1 cellular context compared by ENCODE assay signal in genomic region chr13:23466144-23467002, GRCh38.
TF ChIP-seq lines count a peak whose summit lies in the region.

No MANE protein-coding gene starts in this region.

TF ChIP-seq in HepG2, 621 proteins besides CTCF, POLR2A, EP300 and RAD21 (continued from another document and continues in another):
- TF ChIP-seq, protein P1, sequence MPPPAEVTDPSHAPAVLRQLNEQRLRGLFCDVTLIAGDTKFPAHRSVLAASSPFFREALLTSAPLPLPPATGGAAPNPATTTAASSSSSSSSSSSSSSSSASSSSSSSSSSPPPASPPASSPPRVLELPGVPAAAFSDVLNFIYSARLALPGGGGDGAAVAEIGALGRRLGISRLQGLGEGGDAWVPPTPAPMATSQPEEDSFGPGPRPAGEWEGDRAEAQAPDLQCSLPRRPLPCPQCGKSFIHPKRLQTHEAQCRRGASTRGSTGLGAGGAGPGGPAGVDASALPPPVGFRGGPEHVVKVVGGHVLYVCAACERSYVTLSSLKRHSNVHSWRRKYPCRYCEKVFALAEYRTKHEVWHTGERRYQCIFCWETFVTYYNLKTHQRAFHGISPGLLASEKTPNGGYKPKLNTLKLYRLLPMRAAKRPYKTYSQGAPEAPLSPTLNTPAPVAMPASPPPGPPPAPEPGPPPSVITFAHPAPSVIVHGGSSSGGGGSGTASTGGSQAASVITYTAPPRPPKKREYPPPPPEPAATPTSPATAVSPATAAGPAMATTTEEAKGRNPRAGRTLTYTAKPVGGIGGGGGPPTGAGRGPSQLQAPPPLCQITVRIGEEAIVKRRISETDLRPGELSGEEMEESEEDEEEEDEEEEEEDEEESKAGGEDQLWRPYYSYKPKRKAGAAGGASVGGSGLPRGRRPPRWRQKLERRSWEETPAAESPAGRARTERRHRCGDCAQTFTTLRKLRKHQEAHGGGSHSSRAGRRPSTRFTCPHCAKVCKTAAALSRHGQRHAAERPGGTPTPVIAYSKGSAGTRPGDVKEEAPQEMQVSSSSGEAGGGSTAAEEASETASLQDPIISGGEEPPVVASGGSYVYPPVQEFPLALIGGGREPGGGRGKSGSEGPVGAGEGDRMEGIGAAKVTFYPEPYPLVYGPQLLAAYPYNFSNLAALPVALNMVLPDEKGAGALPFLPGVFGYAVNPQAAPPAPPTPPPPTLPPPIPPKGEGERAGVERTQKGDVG (CRISPR knock-in tag; IDR thresholded peaks at IDR 0.05; ENCODE audit: borderline replicate concordance): no peak
- no peak for TF ChIP-seq ELK4 (CRISPR knock-in tag; IDR thresholded peaks at IDR 0.05; ENCODE audit: borderline replicate concordance)
- TF ChIP-seq, protein P2, sequence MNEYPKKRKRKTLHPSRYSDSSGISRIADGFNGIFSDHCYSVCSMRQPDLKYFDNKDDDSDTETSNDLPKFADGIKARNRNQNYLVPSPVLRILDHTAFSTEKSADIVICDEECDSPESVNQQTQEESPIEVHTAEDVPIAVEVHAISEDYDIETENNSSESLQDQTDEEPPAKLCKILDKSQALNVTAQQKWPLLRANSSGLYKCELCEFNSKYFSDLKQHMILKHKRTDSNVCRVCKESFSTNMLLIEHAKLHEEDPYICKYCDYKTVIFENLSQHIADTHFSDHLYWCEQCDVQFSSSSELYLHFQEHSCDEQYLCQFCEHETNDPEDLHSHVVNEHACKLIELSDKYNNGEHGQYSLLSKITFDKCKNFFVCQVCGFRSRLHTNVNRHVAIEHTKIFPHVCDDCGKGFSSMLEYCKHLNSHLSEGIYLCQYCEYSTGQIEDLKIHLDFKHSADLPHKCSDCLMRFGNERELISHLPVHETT (CRISPR knock-in tag; conservative IDR thresholded peaks at IDR 0.05): no peak
- 0 out of 2 replicates have a peak, but pooled peaks have one; percentile 17 for TF ChIP-seq MAZ (IDR thresholded peaks at IDR 0.05; ENCODE audit: borderline replicate concordance, low read depth, low read length)
- peak; percentile 74 for TF ChIP-seq MAZ (CRISPR knock-in tag; IDR thresholded peaks at IDR 0.05; ENCODE audit: low read depth)
- no peak for TF ChIP-seq ZNF781 (CRISPR knock-in tag; IDR thresholded peaks at IDR 0.05; ENCODE audit: borderline replicate concordance, not compliant biosample characterization)
- no peak for TF ChIP-seq USF2 (IDR thresholded peaks at IDR 0.05; ENCODE audit: low read depth, low read length)
- no peak for TF ChIP-seq USF2 (CRISPR knock-in tag; IDR thresholded peaks at IDR 0.05; ENCODE audit: borderline replicate concordance)
- peak; percentile 68 for TF ChIP-seq PHF21A (CRISPR knock-in tag; IDR thresholded peaks at IDR 0.05)
- TF ChIP-seq, protein P3, sequence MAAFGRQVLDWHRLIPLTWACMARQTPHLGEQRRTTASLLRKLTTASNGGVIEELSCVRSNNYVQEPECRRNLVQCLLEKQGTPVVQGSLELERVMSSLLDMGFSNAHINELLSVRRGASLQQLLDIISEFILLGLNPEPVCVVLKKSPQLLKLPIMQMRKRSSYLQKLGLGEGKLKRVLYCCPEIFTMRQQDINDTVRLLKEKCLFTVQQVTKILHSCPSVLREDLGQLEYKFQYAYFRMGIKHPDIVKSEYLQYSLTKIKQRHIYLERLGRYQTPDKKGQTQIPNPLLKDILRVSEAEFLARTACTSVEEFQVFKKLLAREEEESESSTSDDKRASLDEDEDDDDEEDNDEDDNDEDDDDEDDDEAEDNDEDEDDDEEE (CRISPR knock-in tag; IDR thresholded peaks at IDR 0.05): no peak
- TF ChIP-seq REL (CRISPR knock-in tag; conservative IDR thresholded peaks at IDR 0.05): 0 out of 2 replicates have a peak, but pooled peaks have one; percentile 48
- no peak for TF ChIP-seq ZNF10 (CRISPR knock-in tag; IDR thresholded peaks at IDR 0.05; ENCODE audit: borderline replicate concordance, low read depth)
- no peak; the same call in 1 of the 2 replicates for TF ChIP-seq KDM5B (CRISPR knock-in tag; IDR thresholded peaks at IDR 0.05; ENCODE audit: borderline replicate concordance)
- TF ChIP-seq HIVEP1 (CRISPR knock-in tag; IDR thresholded peaks at IDR 0.05): no peak
- TF ChIP-seq ZBTB2 (CRISPR knock-in tag; IDR thresholded peaks at IDR 0.05; ENCODE audit: low read depth): no peak
- TF ChIP-seq ZNF674 (CRISPR knock-in tag; IDR thresholded peaks at IDR 0.05; ENCODE audit: low read depth): no peak
- TF ChIP-seq, protein P4, sequence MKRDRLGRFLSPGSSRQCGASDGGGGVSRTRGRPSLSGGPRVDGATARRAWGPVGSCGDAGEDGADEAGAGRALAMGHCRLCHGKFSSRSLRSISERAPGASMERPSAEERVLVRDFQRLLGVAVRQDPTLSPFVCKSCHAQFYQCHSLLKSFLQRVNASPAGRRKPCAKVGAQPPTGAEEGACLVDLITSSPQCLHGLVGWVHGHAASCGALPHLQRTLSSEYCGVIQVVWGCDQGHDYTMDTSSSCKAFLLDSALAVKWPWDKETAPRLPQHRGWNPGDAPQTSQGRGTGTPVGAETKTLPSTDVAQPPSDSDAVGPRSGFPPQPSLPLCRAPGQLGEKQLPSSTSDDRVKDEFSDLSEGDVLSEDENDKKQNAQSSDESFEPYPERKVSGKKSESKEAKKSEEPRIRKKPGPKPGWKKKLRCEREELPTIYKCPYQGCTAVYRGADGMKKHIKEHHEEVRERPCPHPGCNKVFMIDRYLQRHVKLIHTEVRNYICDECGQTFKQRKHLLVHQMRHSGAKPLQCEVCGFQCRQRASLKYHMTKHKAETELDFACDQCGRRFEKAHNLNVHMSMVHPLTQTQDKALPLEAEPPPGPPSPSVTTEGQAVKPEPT (CRISPR knock-in tag; IDR thresholded peaks at IDR 0.05; ENCODE audit: low read depth): no peak; the same call in 1 of the 2 replicates
- TF ChIP-seq GTF2F1 (IDR thresholded peaks at IDR 0.05; ENCODE audit: low read length): no peak
- no peak for TF ChIP-seq ZNF232 (CRISPR knock-in tag; IDR thresholded peaks at IDR 0.05; ENCODE audit: borderline replicate concordance)
- peak; percentile 75; the same call in 1 of the 2 replicates for TF ChIP-seq DNMT1 (CRISPR knock-in tag; IDR thresholded peaks at IDR 0.05)
- TF ChIP-seq, protein P5, sequence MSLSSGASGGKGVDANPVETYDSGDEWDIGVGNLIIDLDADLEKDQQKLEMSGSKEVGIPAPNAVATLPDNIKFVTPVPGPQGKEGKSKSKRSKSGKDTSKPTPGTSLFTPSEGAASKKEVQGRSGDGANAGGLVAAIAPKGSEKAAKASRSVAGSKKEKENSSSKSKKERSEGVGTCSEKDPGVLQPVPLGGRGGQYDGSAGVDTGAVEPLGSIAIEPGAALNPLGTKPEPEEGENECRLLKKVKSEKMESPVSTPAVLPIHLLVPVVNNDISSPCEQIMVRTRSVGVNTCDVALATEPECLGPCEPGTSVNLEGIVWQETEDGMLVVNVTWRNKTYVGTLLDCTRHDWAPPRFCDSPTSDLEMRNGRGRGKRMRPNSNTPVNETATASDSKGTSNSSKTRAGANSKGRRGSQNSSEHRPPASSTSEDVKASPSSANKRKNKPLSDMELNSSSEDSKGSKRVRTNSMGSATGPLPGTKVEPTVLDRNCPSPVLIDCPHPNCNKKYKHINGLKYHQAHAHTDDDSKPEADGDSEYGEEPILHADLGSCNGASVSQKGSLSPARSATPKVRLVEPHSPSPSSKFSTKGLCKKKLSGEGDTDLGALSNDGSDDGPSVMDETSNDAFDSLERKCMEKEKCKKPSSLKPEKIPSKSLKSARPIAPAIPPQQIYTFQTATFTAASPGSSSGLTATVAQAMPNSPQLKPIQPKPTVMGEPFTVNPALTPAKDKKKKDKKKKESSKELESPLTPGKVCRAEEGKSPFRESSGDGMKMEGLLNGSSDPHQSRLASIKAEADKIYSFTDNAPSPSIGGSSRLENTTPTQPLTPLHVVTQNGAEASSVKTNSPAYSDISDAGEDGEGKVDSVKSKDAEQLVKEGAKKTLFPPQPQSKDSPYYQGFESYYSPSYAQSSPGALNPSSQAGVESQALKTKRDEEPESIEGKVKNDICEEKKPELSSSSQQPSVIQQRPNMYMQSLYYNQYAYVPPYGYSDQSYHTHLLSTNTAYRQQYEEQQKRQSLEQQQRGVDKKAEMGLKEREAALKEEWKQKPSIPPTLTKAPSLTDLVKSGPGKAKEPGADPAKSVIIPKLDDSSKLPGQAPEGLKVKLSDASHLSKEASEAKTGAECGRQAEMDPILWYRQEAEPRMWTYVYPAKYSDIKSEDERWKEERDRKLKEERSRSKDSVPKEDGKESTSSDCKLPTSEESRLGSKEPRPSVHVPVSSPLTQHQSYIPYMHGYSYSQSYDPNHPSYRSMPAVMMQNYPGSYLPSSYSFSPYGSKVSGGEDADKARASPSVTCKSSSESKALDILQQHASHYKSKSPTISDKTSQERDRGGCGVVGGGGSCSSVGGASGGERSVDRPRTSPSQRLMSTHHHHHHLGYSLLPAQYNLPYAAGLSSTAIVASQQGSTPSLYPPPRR (CRISPR knock-in tag; IDR thresholded peaks at IDR 0.05; ENCODE audit: borderline replicate concordance): no peak
- TF ChIP-seq TBX2 (CRISPR knock-in tag; IDR thresholded peaks at IDR 0.05; ENCODE audit: borderline replicate concordance): peak; percentile 52
- no peak for TF ChIP-seq PRPF4 (IDR thresholded peaks at IDR 0.05; ENCODE audit: low read depth, low read length, poor library complexity, severe bottlenecking)
- 0 out of 2 replicates have a peak, but pooled peaks have one; percentile 29 for TF ChIP-seq GLI4 (CRISPR knock-in tag; IDR thresholded peaks at IDR 0.05; ENCODE audit: borderline replicate concordance)
- TF ChIP-seq, protein P6, sequence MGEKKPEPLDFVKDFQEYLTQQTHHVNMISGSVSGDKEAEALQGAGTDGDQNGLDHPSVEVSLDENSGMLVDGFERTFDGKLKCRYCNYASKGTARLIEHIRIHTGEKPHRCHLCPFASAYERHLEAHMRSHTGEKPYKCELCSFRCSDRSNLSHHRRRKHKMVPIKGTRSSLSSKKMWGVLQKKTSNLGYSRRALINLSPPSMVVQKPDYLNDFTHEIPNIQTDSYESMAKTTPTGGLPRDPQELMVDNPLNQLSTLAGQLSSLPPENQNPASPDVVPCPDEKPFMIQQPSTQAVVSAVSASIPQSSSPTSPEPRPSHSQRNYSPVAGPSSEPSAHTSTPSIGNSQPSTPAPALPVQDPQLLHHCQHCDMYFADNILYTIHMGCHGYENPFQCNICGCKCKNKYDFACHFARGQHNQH (CRISPR knock-in tag; IDR thresholded peaks at IDR 0.05): no peak
- TF ChIP-seq ARNTL (CRISPR knock-in tag; IDR thresholded peaks at IDR 0.05): no peak
- no peak for TF ChIP-seq TEAD3 (CRISPR knock-in tag; optimal IDR thresholded peaks at IDR 0.05; ENCODE audit: borderline replicate concordance)
- TF ChIP-seq LCORL (IDR thresholded peaks at IDR 0.05): no peak
- TF ChIP-seq LCORL (CRISPR knock-in tag; IDR thresholded peaks at IDR 0.05): no peak
- 0 out of 2 replicates have a peak, but pooled peaks have one; percentile 39 for TF ChIP-seq ZSCAN5A (CRISPR knock-in tag; IDR thresholded peaks at IDR 0.05; ENCODE audit: borderline replicate concordance)
- TF ChIP-seq MXI1 (IDR thresholded peaks at IDR 0.05; ENCODE audit: borderline replicate concordance, low read depth, low read length): no peak
- TF ChIP-seq RBFOX2 (IDR thresholded peaks at IDR 0.05; ENCODE audit: low read depth, low read length): peak; percentile 60
- no peak for TF ChIP-seq SALL2 (CRISPR knock-in tag; IDR thresholded peaks at IDR 0.05)
- no peak for TF ChIP-seq KMT2B (CRISPR knock-in tag; IDR thresholded peaks at IDR 0.05)
- no peak for TF ChIP-seq NFATC3 (CRISPR knock-in tag; IDR thresholded peaks at IDR 0.05)
- TF ChIP-seq NR2C2 (CRISPR knock-in tag; IDR thresholded peaks at IDR 0.05; ENCODE audit: borderline replicate concordance): no peak
- TF ChIP-seq POLR2AphosphoS5 (IDR thresholded peaks at IDR 0.05; ENCODE audit: low read depth, low read length): no peak
- TF ChIP-seq KLF15 (CRISPR knock-in tag; IDR thresholded peaks at IDR 0.05; ENCODE audit: borderline replicate concordance): no peak
- 0 out of 2 replicates have a peak, but pooled peaks have one; percentile 36 for TF ChIP-seq ZNF891 (CRISPR knock-in tag; IDR thresholded peaks at IDR 0.05)
- TF ChIP-seq SIX4 (CRISPR knock-in tag; IDR thresholded peaks at IDR 0.05): no peak
- TF ChIP-seq REPIN1 (CRISPR knock-in tag; IDR thresholded peaks at IDR 0.05; ENCODE audit: borderline replicate concordance, low read depth): peak; percentile 52
